Comparison of ENCODE assay signal across 1 cellular context in genomic region chr4:22787753-22788389, GRCh38.
TF ChIP-seq lines count a peak whose summit lies in the region.

No MANE protein-coding gene starts in this region.

TF ChIP-seq in GM12878, 131 proteins besides CTCF, POLR2A, EP300 and RAD21 (continued from another document):
- TF ChIP-seq USF1 (IDR thresholded peaks at IDR 0.05; ENCODE audit: borderline replicate concordance, extremely low read length, insufficient read depth, low read depth, low read length) (no peak), ZSCAN29 (IDR thresholded peaks at IDR 0.05) (no peak), IRF4 (IDR thresholded peaks at IDR 0.05; ENCODE audit: low read depth, low read length) (no peak), HDAC2 (IDR thresholded peaks at IDR 0.05) (no peak)
- TF ChIP-seq, protein P1, sequence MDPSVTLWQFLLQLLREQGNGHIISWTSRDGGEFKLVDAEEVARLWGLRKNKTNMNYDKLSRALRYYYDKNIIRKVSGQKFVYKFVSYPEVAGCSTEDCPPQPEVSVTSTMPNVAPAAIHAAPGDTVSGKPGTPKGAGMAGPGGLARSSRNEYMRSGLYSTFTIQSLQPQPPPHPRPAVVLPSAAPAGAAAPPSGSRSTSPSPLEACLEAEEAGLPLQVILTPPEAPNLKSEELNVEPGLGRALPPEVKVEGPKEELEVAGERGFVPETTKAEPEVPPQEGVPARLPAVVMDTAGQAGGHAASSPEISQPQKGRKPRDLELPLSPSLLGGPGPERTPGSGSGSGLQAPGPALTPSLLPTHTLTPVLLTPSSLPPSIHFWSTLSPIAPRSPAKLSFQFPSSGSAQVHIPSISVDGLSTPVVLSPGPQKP (IDR thresholded peaks at IDR 0.05; ENCODE audit: low read depth, low read length): no peak
